1 cellular context compared by ENCODE assay signal in genomic region chr9:27457445-27457844, GRCh38.
TF ChIP-seq lines count a peak whose summit lies in the region.

No MANE protein-coding gene starts in this region.

TF ChIP-seq in GM23338, 12 proteins besides CTCF, POLR2A, EP300 and RAD21 (continued from another document):
- no peak for TF ChIP-seq REST (IDR thresholded peaks at IDR 0.05; ENCODE audit: unreplicated experiment)
- TF ChIP-seq ZNF462 (CRISPR knock-in tag; IDR thresholded peaks at IDR 0.05), result no peak
- no peak for TF ChIP-seq STAT1 (IDR thresholded peaks at IDR 0.05; ENCODE audit: unreplicated experiment)
- no peak for TF ChIP-seq ZNF331 (CRISPR knock-in tag; IDR thresholded peaks at IDR 0.05; ENCODE audit: low read depth)
- TF ChIP-seq JUNB (IDR thresholded peaks at IDR 0.05; ENCODE audit: unreplicated experiment), result no peak
- no peak for TF ChIP-seq EZH2phosphoT487 (IDR thresholded peaks at IDR 0.05; ENCODE audit: unreplicated experiment)
TF ChIP-seq in GM23338: peak in this region for 0.
